18 cellular contexts compared by ENCODE assay signal in genomic region chr7:94922457-94922856, GRCh38. TPM values are rescaled to one million over a fixed set of nuclear protein-coding genes. Genes with fewer than 3 reads are reported as not detected.
A peak's percentile ranks its signal among the peaks of the same experiment; 100 is the strongest.
DNase-seq lines count a peak whose midpoint lies in the region; ATAC-seq and TF ChIP-seq lines count a peak whose summit lies in the region.
"Had no signal": no experiment of that assay in that cellular context is flagged by ENCODE, and none has a peak within 500 bp of the region (broad histone marks: within the 10 kb centered on the region; RNA-seq: fewer than 3 reads in every experiment).

No MANE protein-coding gene starts in this region.

- DNase-seq in IMR-90: no peak
- no peak for DNase-seq in RWPE1 (ENCODE audit: low spot score)
- DNase-seq in stimulated activated CD4-positive, alpha-beta T cell treated with anti-CD3 and anti-CD28 coated beads, Interleukin-2, amount 100 ng/mL, for 24 hours: no peak
- no peak for DNase-seq in activated CD8-positive, alpha-beta T cell treated with anti-CD3 and anti-CD28 coated beads, Interleukin-2, amount 10 ng/mL, durations not matched to agents 7 days and 5 days
- DNase-seq: CD4-positive, alpha-beta T cell; CD8-positive, alpha-beta memory T cell; DMS 273 treated with DMSO at 0.1 percent for 48 hours; DMS79; EL; GF-D8; H9 had no signal

- no peak overlapping the region for H2BK15ac ChIP-seq in IMR-90 (ENCODE audit: low read depth, low read length)

- H3K27me3 ChIP-seq in BLaER1: no peaks in the 10 kb centered on the region
- no peaks in the 10 kb centered on the region; the same call in 1 of the 2 replicates for H3K27me3 ChIP-seq in IMR-90 (ENCODE audit: control insufficient read depth, insufficient read depth, low read length)

- no peak overlapping the region for H2BK20ac ChIP-seq in IMR-90 (ENCODE audit: low read depth, low read length)

- H3K9me3 ChIP-seq in BLaER1 (no peaks in the 10 kb centered on the region), IMR-90 (ENCODE audit: control insufficient read depth, insufficient read depth, low read length) (no peaks in the 10 kb centered on the region)

- no peak overlapping the region for H2BK120ac ChIP-seq in IMR-90 (ENCODE audit: low read depth, low read length)

- H3K4me3 Mint-ChIP-seq in activated CD8-positive, alpha-beta T cell treated with anti-CD3 and anti-CD28 coated beads, Interleukin-2, amount 10 ng/mL, durations not matched to agents 7 days and 5 days: no peak overlapping the region
- H3K4me3 Mint-ChIP-seq: CD14-positive monocyte; CD4-positive, alpha-beta T cell; CD8-positive, alpha-beta memory T cell; GM23338; H9 had no signal

- H2AK9ac ChIP-seq in IMR-90 (replicated peaks; ENCODE audit: low read depth, low read length, poor library complexity): no peak overlapping the region

- no peak overlapping the region for H2AFZ ChIP-seq in IMR-90 (replicated peaks; ENCODE audit: low read length, poor library complexity)
- H2AFZ ChIP-seq: GM23338 had no signal

- H4K91ac ChIP-seq in IMR-90 (ENCODE audit: insufficient read depth, low read depth, low read length): no peak overlapping the region

- no peak overlapping the region for H3K14ac ChIP-seq in IMR-90 (replicated peaks; ENCODE audit: low read depth, low read length)

- H3K9ac ChIP-seq in BLaER1: no peak overlapping the region
- H3K9ac ChIP-seq in IMR-90 (ENCODE audit: low read depth, low read length): no peak overlapping the region
- H3K9ac ChIP-seq: BLaER1 treated with 17β-estradiol and CSF1 and Interleukin-3, amounts not matched to agents 10 nM and 100 nM had no signal

- no peak overlapping the region for H3K56ac ChIP-seq in IMR-90 (ENCODE audit: extremely low read depth, insufficient read depth, low read length)

- no peak overlapping the region for H3K4me3 ChIP-seq in BLaER1
- H3K4me3 ChIP-seq in IMR-90 (ENCODE audit: insufficient read depth, low read depth, low read length): no peak overlapping the region
- H3K4me3 ChIP-seq: BLaER1 treated with 17β-estradiol and CSF1 and Interleukin-3, amounts not matched to agents 10 nM and 100 nM; GM23338 had no signal

- H3K18ac ChIP-seq in IMR-90 (ENCODE audit: low read depth, low read length): no peak overlapping the region

- no peaks in the 10 kb centered on the region for H4K20me1 ChIP-seq in BLaER1
- no peaks in the 10 kb centered on the region for H4K20me1 ChIP-seq in IMR-90 (ENCODE audit: insufficient read depth, low read length)
- H4K20me1 ChIP-seq: BLaER1 treated with 17β-estradiol and CSF1 and Interleukin-3, amounts not matched to agents 10 nM and 100 nM had no signal

- H3K27ac ChIP-seq in BLaER1: no peak overlapping the region
- H3K27ac ChIP-seq in IMR-90 (ENCODE audit: insufficient read depth, low read length): no peak overlapping the region
- H3K27ac ChIP-seq in RWPE1: no peak overlapping the region

- no peak overlapping the region for H2BK5ac ChIP-seq in IMR-90 (ENCODE audit: low read depth, low read length, poor library complexity, severe bottlenecking)

- dilution Hi-C loops in IMR-90 (cut with HindIII; ENCODE audit: low sequenced_read_pairs, unreplicated experiment): no loop called here

- H3K27ac Mint-ChIP-seq in activated CD8-positive, alpha-beta T cell treated with anti-CD3 and anti-CD28 coated beads, Interleukin-2, amount 10 ng/mL, durations not matched to agents 7 days and 5 days: no peak overlapping the region
- H3K27ac Mint-ChIP-seq: B cell; CD14-positive monocyte; CD4-positive, alpha-beta T cell; CD8-positive, alpha-beta memory T cell; GM23338; H9 had no signal

- H3K79me1 ChIP-seq in IMR-90 (ENCODE audit: low read depth in 1 of 2, low read length in 2 of 2): no peaks in the 10 kb centered on the region

- ATAC-seq in IMR-90 (ENCODE audit: low read depth) (no peak), HG02938 (IDR thresholded peaks at IDR 0.05; ENCODE audit: unreplicated experiment) (no peak)
- ATAC-seq in activated CD8-positive, alpha-beta T cell treated with anti-CD3 and anti-CD28 coated beads, Interleukin-2, amount 10 ng/mL, durations not matched to agents 7 days and 5 days: no peak
- ATAC-seq: GM23338, HCT116 had no signal

- POLR2A ChIA-PET in IMR-90 (lab: Charles Lee; ENCODE audit: unreplicated experiment) (no interaction called here), RWPE1 (lab: Yijun Ruan, JAX; ENCODE audit: low non-redundant PET) (no interaction called here)
- POLR2A ChIA-PET in activated CD8-positive, alpha-beta T cell treated with anti-CD3 and anti-CD28 coated beads, Interleukin-2, amount 10 ng/mL, durations not matched to agents 7 days and 5 days (lab: Charles Lee): no interaction called here

- H3K36me3 ChIP-seq in BLaER1 (no peaks in the 10 kb centered on the region), IMR-90 (ENCODE audit: control insufficient read depth, insufficient read depth, low read length) (no peaks in the 10 kb centered on the region)
- H3K36me3 ChIP-seq: BLaER1 treated with 17β-estradiol and CSF1 and Interleukin-3, amounts not matched to agents 10 nM and 100 nM had no signal

- H3K4ac ChIP-seq in IMR-90 (ENCODE audit: low read depth, low read length): no peak overlapping the region

- no peak overlapping the region for H2AK5ac ChIP-seq in IMR-90 (ENCODE audit: low read depth, low read length)

- no peaks in the 10 kb centered on the region for H3K9me3 Mint-ChIP-seq in activated CD8-positive, alpha-beta T cell treated with anti-CD3 and anti-CD28 coated beads, Interleukin-2, amount 10 ng/mL, durations not matched to agents 7 days and 5 days (ENCODE audit: insufficient read depth)
- H3K9me3 Mint-ChIP-seq: CD4-positive, alpha-beta T cell; GM23338; H9 had no signal

- TF ChIP-seq CTCF in IMR-90 (conservative IDR thresholded peaks at IDR 0.05; ENCODE audit: low read depth, low read length) (no peak), RWPE1 (conservative IDR thresholded peaks at IDR 0.05; ENCODE audit: low read depth) (peak; percentile 10; the same call in 1 of the 2 replicates)

- H3K4me2 ChIP-seq in BLaER1 (peak overlapping the region; percentile 62; the same call in 1 of the 2 replicates), IMR-90 (ENCODE audit: low read depth, low read length) (no peak overlapping the region)
- H3K4me2 ChIP-seq: GM23338 had no signal

- in situ Hi-C loops in IMR-90 (cut with MboI; ENCODE audit: low sequenced_read_pairs): no loop called here

- no CpG with 5 or more reads among the region's 1 CpG for WGBS in IMR-90 (ENCODE audit: extremely low coverage in 2 of 2, insufficient read length in 1 of 2), 2 experiments

- H3K9me1 ChIP-seq in IMR-90 (ENCODE audit: insufficient read depth, low read length): no peaks in the 10 kb centered on the region

- H4K5ac ChIP-seq in IMR-90 (ENCODE audit: low read depth, low read length): no peak overlapping the region

- no peak for TF ChIP-seq POLR2A in IMR-90 (IDR thresholded peaks at IDR 0.05; ENCODE audit: low read depth, low read length)

- intact Hi-C loops in IMR-90 (cut with micrococcal nuclease): no loop called here

- no peak overlapping the region for H4K8ac ChIP-seq in IMR-90 (ENCODE audit: low read depth in 2 of 2, low read length in 2 of 2)

- no peak overlapping the region for H3K23ac ChIP-seq in IMR-90 (ENCODE audit: low read depth, low read length)

- no peak for TF ChIP-seq RAD21 in IMR-90 (IDR thresholded peaks at IDR 0.05; ENCODE audit: low read length)

- no peaks in the 10 kb centered on the region for H3K4me1 Mint-ChIP-seq in activated CD8-positive, alpha-beta T cell treated with anti-CD3 and anti-CD28 coated beads, Interleukin-2, amount 10 ng/mL, durations not matched to agents 7 days and 5 days (ENCODE audit: low read depth)
- H3K4me1 Mint-ChIP-seq: CD8-positive, alpha-beta memory T cell; GM23338; H9 had no signal

- no peaks in the 10 kb centered on the region for H3K36me3 Mint-ChIP-seq in activated CD8-positive, alpha-beta T cell treated with anti-CD3 and anti-CD28 coated beads, Interleukin-2, amount 10 ng/mL, durations not matched to agents 7 days and 5 days (ENCODE audit: low read depth)
- H3K36me3 Mint-ChIP-seq: CD14-positive monocyte; CD8-positive, alpha-beta memory T cell had no signal

- no TSS peak for BruUV-seq in IMR-90 (replicated peaks; lab: Mats Ljungman, UMichigan)

- CTCF ChIA-PET in IMR-90 (lab: Yijun Ruan, JAX) (no interaction called here), RWPE1 (lab: Yijun Ruan, JAX) (no interaction called here)
- CTCF ChIA-PET in activated CD8-positive, alpha-beta T cell treated with anti-CD3 and anti-CD28 coated beads, Interleukin-2, amount 10 ng/mL, durations not matched to agents 7 days and 5 days (lab: Charles Lee): no interaction called here

- H3K4me1 ChIP-seq in BLaER1 (peaks cover 38% of the 10 kb centered on the region), IMR-90 (ENCODE audit: control insufficient read depth, insufficient read depth, low read length) (no peaks in the 10 kb centered on the region)

- no peaks in the 10 kb centered on the region for H3K27me3 Mint-ChIP-seq in activated CD8-positive, alpha-beta T cell treated with anti-CD3 and anti-CD28 coated beads, Interleukin-2, amount 10 ng/mL, durations not matched to agents 7 days and 5 days (ENCODE audit: low read depth)
- H3K27me3 Mint-ChIP-seq: CD8-positive, alpha-beta memory T cell had no signal

TF ChIP-seq in IMR-90, 13 proteins besides CTCF, POLR2A, EP300 and RAD21:
- TF ChIP-seq MAFK (IDR thresholded peaks at IDR 0.05; ENCODE audit: low read depth, low read length): peak; percentile 77
- no peak for TF ChIP-seq CHD1 (IDR thresholded peaks at IDR 0.05; ENCODE audit: low read depth, low read length)

RNA-seq across cellular contexts. Expression of gene PPP1R9A, which starts 15.1 kb away (rescaled TPM):
- total RNA-seq in IMR-90 (2012; rRNA removed): not detected in 2 replicates
- polyA plus RNA-seq in IMR-90 (2012; rRNA removed): not detected in 2 replicates
- polyA plus RNA-seq in IMR-90 (2012; cell fraction: cytosol; rRNA removed): not detected in 2 replicates
- polyA plus RNA-seq in IMR-90 (2012; cell fraction: nucleus; rRNA removed; ENCODE audit: low replicate concordance): not detected in 2 replicates
- not detected for total RNA-seq in activated CD8-positive, alpha-beta T cell treated with anti-CD3 and anti-CD28 coated beads, Interleukin-2, amount 10 ng/mL, durations not matched to agents 7 days and 5 days
- total RNA-seq: CD4-positive, alpha-beta T cell had no signal
- polyA plus RNA-seq: CD14-positive monocyte; CD8-positive, alpha-beta memory T cell had no signal
